Comparison of ENCODE assay signal across 23 cellular contexts in genomic region chr22:25710501-25710900, GRCh38. TPM values are rescaled to one million over a fixed set of nuclear protein-coding genes. Genes with fewer than 3 reads are reported as not detected.
"Had no signal": no experiment of that assay in that cellular context is flagged by ENCODE, and none has a peak within 500 bp of the region (broad histone marks: within the 10 kb centered on the region; RNA-seq: fewer than 3 reads in every experiment).

No MANE protein-coding gene starts in this region.

- H3K9me3 ChIP-seq: MG63, Peyer's patch, SJCRH30 had no signal

- ATAC-seq: Right ventricle myocardium inferior, SK-N-SH treated with all-trans-retinoic acid at 6 μM for 48 hours had no signal

- H3K4me1 ChIP-seq: Peyer's patch, SJCRH30 had no signal

- H3K4me3 ChIP-seq: MG63, PC-9, Peyer's patch, SJCRH30 had no signal

- H3K36me3 ChIP-seq: MG63, Peyer's patch had no signal

- DNase-seq: Karpas-422, KBM-7, MG63, NCI-H1092, NCI-H1105 treated with DMSO at 0.1 percent for 48 hours, NCI-H1417 treated with DMSO at 0.1 percent for 48 hours, NCI-H146, NCI-H1694 treated with DMSO at 0.1 percent for 48 hours, NCI-H1930, NCI-H2081, NCI-H2107, NCI-H2227 treated with DMSO at 0.1 percent for 48 hours, NCI-H524, NCI-H69, NCI-H774, OCI-M1, PC-9, Peyer's patch, SHP77 treated with DMSO at 0.1 percent for 48 hours, SJCRH30 had no signal

- H3K27me3 ChIP-seq: MG63, Peyer's patch, SJCRH30 had no signal

- H3K27ac ChIP-seq: PC-9, Peyer's patch, SJCRH30 had no signal

RNA-seq across cellular contexts. Expression of gene MYO18B, which starts 31.5 kb away (rescaled TPM):
- total RNA-seq: HT-29, PC-9 had no signal
